In genomic region chr9:71626395-71626794, GRCh38 we compare ENCODE assay signal across 27 cellular contexts.
"Had no signal": no experiment of that assay in that cellular context is flagged by ENCODE, and none has a peak within 500 bp of the region (broad histone marks: within the 10 kb centered on the region; RNA-seq: fewer than 3 reads in every experiment).

No MANE protein-coding gene starts in this region.

- H3K4me3 Mint-ChIP-seq: activated CD4-positive, alpha-beta memory T cell treated with anti-CD3 and anti-CD28 coated beads for 36 hours; activated CD4-positive, alpha-beta T cell treated with anti-CD3 and anti-CD28 coated beads for 36 hours; activated CD4-positive, alpha-beta T cell treated with anti-CD3 and anti-CD28 coated beads, Interleukin-2, amount 10 ng/mL, durations not matched to agents 24 days and 14 days; activated CD8-positive, alpha-beta memory T cell treated with anti-CD3 and anti-CD28 coated beads, Interleukin-2, amount 10 ng/mL, durations not matched to agents 7 days and 5 days; activated CD8-positive, alpha-beta T cell treated with anti-CD3 and anti-CD28 coated beads, Interleukin-2, amount 10 ng/mL, durations not matched to agents 7 days and 5 days; activated naive CD4-positive, alpha-beta T cell treated with anti-CD3 and anti-CD28 coated beads, Interleukin-2, amount 10 ng/mL, durations not matched to agents 7 days and 5 days; activated naive CD8-positive, alpha-beta T cell treated with anti-CD3 and anti-CD28 coated beads, Interleukin-2, amount 10 ng/mL, durations not matched to agents 7 days and 5 days; activated T-cell treated with anti-CD3 and anti-CD28 coated beads, Interleukin-2, amount 50 U/mL, for 72 hours; brain; central memory CD8-positive, alpha-beta T cell; dendritic cell treated with granulocyte-macrophage colony-stimulating factor and Interleukin-4, amounts not matched to agents 40 ng/mL and 50 ng/mL, for 4 days; endodermal cell had no signal

- ATAC-seq: activated CD4-positive, alpha-beta T cell treated with anti-CD3 and anti-CD28 coated beads for 36 hours; activated CD8-positive, alpha-beta memory T cell treated with anti-CD3 and anti-CD28 coated beads, Interleukin-2, amount 10 ng/mL, durations not matched to agents 7 days and 5 days; activated CD8-positive, alpha-beta T cell treated with anti-CD3 and anti-CD28 coated beads, Interleukin-2, amount 10 ng/mL, durations not matched to agents 7 days and 5 days; activated naive CD4-positive, alpha-beta T cell treated with anti-CD3 and anti-CD28 coated beads, Interleukin-2, amount 50 U/mL, for 72 hours; activated T-cell treated with anti-CD3 and anti-CD28 coated beads, Interleukin-2, amount 50 U/mL, for 72 hours had no signal

- H3K36me3 Mint-ChIP-seq: activated CD4-positive, alpha-beta memory T cell treated with anti-CD3 and anti-CD28 coated beads for 36 hours; activated CD8-positive, alpha-beta memory T cell treated with anti-CD3 and anti-CD28 coated beads, Interleukin-2, amount 10 ng/mL, durations not matched to agents 7 days and 5 days; activated naive CD4-positive, alpha-beta T cell treated with anti-CD3 and anti-CD28 coated beads, Interleukin-2, amount 10 ng/mL, durations not matched to agents 7 days and 5 days; activated naive CD4-positive, alpha-beta T cell treated with anti-CD3 and anti-CD28 coated beads, Interleukin-2, amount 50 U/mL, for 72 hours; activated naive CD8-positive, alpha-beta T cell treated with anti-CD3 and anti-CD28 coated beads, Interleukin-2, amount 10 ng/mL, durations not matched to agents 7 days and 5 days; brain had no signal

- H3K27me3 ChIP-seq: ascending aorta, breast epithelium, dorsolateral prefrontal cortex, esophagus squamous epithelium had no signal

- H3K27me3 Mint-ChIP-seq: activated CD4-positive, alpha-beta memory T cell treated with anti-CD3 and anti-CD28 coated beads for 36 hours; central memory CD8-positive, alpha-beta T cell had no signal

- H3K27ac ChIP-seq: ascending aorta, breast epithelium, coronary artery, dorsolateral prefrontal cortex, esophagus squamous epithelium had no signal

- H3K27ac Mint-ChIP-seq: activated CD4-positive, alpha-beta memory T cell treated with anti-CD3 and anti-CD28 coated beads for 36 hours; activated CD4-positive, alpha-beta T cell treated with anti-CD3 and anti-CD28 coated beads for 36 hours; activated CD4-positive, alpha-beta T cell treated with anti-CD3 and anti-CD28 coated beads, Interleukin-2, amount 10 ng/mL, durations not matched to agents 24 days and 14 days; activated CD8-positive, alpha-beta memory T cell treated with anti-CD3 and anti-CD28 coated beads, Interleukin-2, amount 10 ng/mL, durations not matched to agents 7 days and 5 days; activated CD8-positive, alpha-beta T cell treated with anti-CD3 and anti-CD28 coated beads, Interleukin-2, amount 10 ng/mL, durations not matched to agents 7 days and 5 days; activated naive CD4-positive, alpha-beta T cell treated with anti-CD3 and anti-CD28 coated beads, Interleukin-2, amount 10 ng/mL, durations not matched to agents 7 days and 5 days; activated naive CD4-positive, alpha-beta T cell treated with anti-CD3 and anti-CD28 coated beads, Interleukin-2, amount 50 U/mL, for 72 hours; activated naive CD8-positive, alpha-beta T cell treated with anti-CD3 and anti-CD28 coated beads, Interleukin-2, amount 10 ng/mL, durations not matched to agents 7 days and 5 days; activated T-cell treated with anti-CD3 and anti-CD28 coated beads, Interleukin-2, amount 50 U/mL, for 72 hours; brain; dendritic cell treated with granulocyte-macrophage colony-stimulating factor and Interleukin-4, amounts not matched to agents 40 ng/mL and 50 ng/mL, for 4 days; endodermal cell had no signal

- H3K36me3 ChIP-seq: ascending aorta, breast epithelium, esophagus squamous epithelium had no signal

- DNase-seq: activated CD4-positive, alpha-beta memory T cell treated with anti-CD3 and anti-CD28 coated beads for 36 hours; activated CD4-positive, alpha-beta T cell treated with anti-CD3 and anti-CD28 coated beads for 36 hours; activated CD4-positive, alpha-beta T cell treated with anti-CD3 and anti-CD28 coated beads, Interleukin-2, amount 10 ng/mL, durations not matched to agents 24 days and 14 days; activated CD4-positive, CD25-positive, alpha-beta regulatory T cell; activated CD4-positive, CD25-positive, alpha-beta regulatory T cell treated with anti-CD3 and anti-CD28 coated beads, Interleukin-2, amount 50 U/mL, for 72 hours; activated CD8-positive, alpha-beta memory T cell treated with anti-CD3 and anti-CD28 coated beads, Interleukin-2, amount 10 ng/mL, durations not matched to agents 7 days and 5 days; activated CD8-positive, alpha-beta memory T cell treated with anti-CD3 and anti-CD28 coated beads, Interleukin-2, amount 50 U/mL, for 4 hours; activated CD8-positive, alpha-beta T cell treated with anti-CD3 and anti-CD28 coated beads, Interleukin-2, amount 10 ng/mL, durations not matched to agents 7 days and 5 days; activated gamma-delta T cell; activated naive CD4-positive, alpha-beta T cell; activated naive CD4-positive, alpha-beta T cell treated with anti-CD3 and anti-CD28 coated beads, Interleukin-2, amount 10 ng/mL, durations not matched to agents 7 days and 5 days; activated naive CD8-positive, alpha-beta T cell treated with anti-CD3 and anti-CD28 coated beads, Interleukin-2, amount 10 ng/mL, durations not matched to agents 7 days and 5 days; activated T-cell treated with anti-CD3 and anti-CD28 coated beads, Interleukin-2, amount 50 U/mL, for 1 hour; activated T-cell treated with anti-CD3 and anti-CD28 coated beads, Interleukin-2, amount 50 U/mL, for 72 hours; dorsolateral prefrontal cortex; effector memory CD4-positive, alpha-beta T cell; endodermal cell; esophagus squamous epithelium; head of caudate nucleus; T-helper 2 cell had no signal

- H3K9me3 ChIP-seq: ascending aorta, breast epithelium, esophagus squamous epithelium had no signal

- H3K9me3 Mint-ChIP-seq: activated CD4-positive, alpha-beta memory T cell treated with anti-CD3 and anti-CD28 coated beads for 36 hours; activated CD4-positive, alpha-beta T cell treated with anti-CD3 and anti-CD28 coated beads, Interleukin-2, amount 10 ng/mL, durations not matched to agents 24 days and 14 days; activated naive CD4-positive, alpha-beta T cell treated with anti-CD3 and anti-CD28 coated beads, Interleukin-2, amount 10 ng/mL, durations not matched to agents 7 days and 5 days; activated naive CD4-positive, alpha-beta T cell treated with anti-CD3 and anti-CD28 coated beads, Interleukin-2, amount 50 U/mL, for 72 hours; activated naive CD8-positive, alpha-beta T cell treated with anti-CD3 and anti-CD28 coated beads, Interleukin-2, amount 10 ng/mL, durations not matched to agents 7 days and 5 days; activated T-cell treated with anti-CD3 and anti-CD28 coated beads, Interleukin-2, amount 50 U/mL, for 72 hours; brain; central memory CD8-positive, alpha-beta T cell; dendritic cell treated with granulocyte-macrophage colony-stimulating factor and Interleukin-4, amounts not matched to agents 40 ng/mL and 50 ng/mL, for 4 days; endodermal cell had no signal

- H3K4me1 Mint-ChIP-seq: activated CD4-positive, alpha-beta T cell treated with anti-CD3 and anti-CD28 coated beads for 36 hours; central memory CD8-positive, alpha-beta T cell; endodermal cell had no signal

- H3K4me3 ChIP-seq: ascending aorta, breast epithelium, coronary artery, dorsolateral prefrontal cortex, esophagus squamous epithelium had no signal

- H3K4me1 ChIP-seq: ascending aorta, breast epithelium, esophagus squamous epithelium had no signal
